Comparison of ENCODE assay signal across 1 cellular context in genomic region chr5:69414885-69415583, GRCh38.
TF ChIP-seq lines count a peak whose summit lies in the region.

MARVELD2 (plus strand) TSS chr5:69415116; CDS start chr5:69419386, 4,270 bp downstream.

TF ChIP-seq in HepG2, 621 proteins besides CTCF, POLR2A, EP300 and RAD21 (continued from another document and continues in another):
- 0 out of 2 replicates have a peak, but pooled peaks have one; percentile 49 for TF ChIP-seq AHDC1 (CRISPR knock-in tag; IDR thresholded peaks at IDR 0.05; ENCODE audit: borderline replicate concordance)
- TF ChIP-seq, protein P1, sequence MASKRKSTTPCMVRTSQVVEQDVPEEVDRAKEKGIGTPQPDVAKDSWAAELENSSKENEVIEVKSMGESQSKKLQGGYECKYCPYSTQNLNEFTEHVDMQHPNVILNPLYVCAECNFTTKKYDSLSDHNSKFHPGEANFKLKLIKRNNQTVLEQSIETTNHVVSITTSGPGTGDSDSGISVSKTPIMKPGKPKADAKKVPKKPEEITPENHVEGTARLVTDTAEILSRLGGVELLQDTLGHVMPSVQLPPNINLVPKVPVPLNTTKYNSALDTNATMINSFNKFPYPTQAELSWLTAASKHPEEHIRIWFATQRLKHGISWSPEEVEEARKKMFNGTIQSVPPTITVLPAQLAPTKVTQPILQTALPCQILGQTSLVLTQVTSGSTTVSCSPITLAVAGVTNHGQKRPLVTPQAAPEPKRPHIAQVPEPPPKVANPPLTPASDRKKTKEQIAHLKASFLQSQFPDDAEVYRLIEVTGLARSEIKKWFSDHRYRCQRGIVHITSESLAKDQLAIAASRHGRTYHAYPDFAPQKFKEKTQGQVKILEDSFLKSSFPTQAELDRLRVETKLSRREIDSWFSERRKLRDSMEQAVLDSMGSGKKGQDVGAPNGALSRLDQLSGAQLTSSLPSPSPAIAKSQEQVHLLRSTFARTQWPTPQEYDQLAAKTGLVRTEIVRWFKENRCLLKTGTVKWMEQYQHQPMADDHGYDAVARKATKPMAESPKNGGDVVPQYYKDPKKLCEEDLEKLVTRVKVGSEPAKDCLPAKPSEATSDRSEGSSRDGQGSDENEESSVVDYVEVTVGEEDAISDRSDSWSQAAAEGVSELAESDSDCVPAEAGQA (IDR thresholded peaks at IDR 0.05; ENCODE audit: low read depth), result no peak
- TF ChIP-seq, protein P1 (CRISPR knock-in tag; IDR thresholded peaks at IDR 0.05; ENCODE audit: borderline replicate concordance), result no peak; the same call in 1 of the 2 replicates
- TF ChIP-seq ZNF333 (CRISPR knock-in tag; IDR thresholded peaks at IDR 0.05; ENCODE audit: borderline replicate concordance), result no peak; the same call in 1 of the 2 replicates
- TF ChIP-seq, protein P2, sequence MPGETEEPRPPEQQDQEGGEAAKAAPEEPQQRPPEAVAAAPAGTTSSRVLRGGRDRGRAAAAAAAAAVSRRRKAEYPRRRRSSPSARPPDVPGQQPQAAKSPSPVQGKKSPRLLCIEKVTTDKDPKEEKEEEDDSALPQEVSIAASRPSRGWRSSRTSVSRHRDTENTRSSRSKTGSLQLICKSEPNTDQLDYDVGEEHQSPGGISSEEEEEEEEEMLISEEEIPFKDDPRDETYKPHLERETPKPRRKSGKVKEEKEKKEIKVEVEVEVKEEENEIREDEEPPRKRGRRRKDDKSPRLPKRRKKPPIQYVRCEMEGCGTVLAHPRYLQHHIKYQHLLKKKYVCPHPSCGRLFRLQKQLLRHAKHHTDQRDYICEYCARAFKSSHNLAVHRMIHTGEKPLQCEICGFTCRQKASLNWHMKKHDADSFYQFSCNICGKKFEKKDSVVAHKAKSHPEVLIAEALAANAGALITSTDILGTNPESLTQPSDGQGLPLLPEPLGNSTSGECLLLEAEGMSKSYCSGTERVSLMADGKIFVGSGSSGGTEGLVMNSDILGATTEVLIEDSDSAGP (CRISPR knock-in tag; IDR thresholded peaks at IDR 0.05; ENCODE audit: borderline replicate concordance), result peak; percentile 74; the same call in 1 of the 2 replicates
- TF ChIP-seq ZNF660 (CRISPR knock-in tag; IDR thresholded peaks at IDR 0.05; ENCODE audit: borderline replicate concordance, low read depth), result no peak
- no peak for TF ChIP-seq ZMYM2 (CRISPR knock-in tag; IDR thresholded peaks at IDR 0.05)
- peak; percentile 68; the same call in 1 of the 2 replicates for TF ChIP-seq ZNF335 (CRISPR knock-in tag; IDR thresholded peaks at IDR 0.05)
- TF ChIP-seq, protein P3, sequence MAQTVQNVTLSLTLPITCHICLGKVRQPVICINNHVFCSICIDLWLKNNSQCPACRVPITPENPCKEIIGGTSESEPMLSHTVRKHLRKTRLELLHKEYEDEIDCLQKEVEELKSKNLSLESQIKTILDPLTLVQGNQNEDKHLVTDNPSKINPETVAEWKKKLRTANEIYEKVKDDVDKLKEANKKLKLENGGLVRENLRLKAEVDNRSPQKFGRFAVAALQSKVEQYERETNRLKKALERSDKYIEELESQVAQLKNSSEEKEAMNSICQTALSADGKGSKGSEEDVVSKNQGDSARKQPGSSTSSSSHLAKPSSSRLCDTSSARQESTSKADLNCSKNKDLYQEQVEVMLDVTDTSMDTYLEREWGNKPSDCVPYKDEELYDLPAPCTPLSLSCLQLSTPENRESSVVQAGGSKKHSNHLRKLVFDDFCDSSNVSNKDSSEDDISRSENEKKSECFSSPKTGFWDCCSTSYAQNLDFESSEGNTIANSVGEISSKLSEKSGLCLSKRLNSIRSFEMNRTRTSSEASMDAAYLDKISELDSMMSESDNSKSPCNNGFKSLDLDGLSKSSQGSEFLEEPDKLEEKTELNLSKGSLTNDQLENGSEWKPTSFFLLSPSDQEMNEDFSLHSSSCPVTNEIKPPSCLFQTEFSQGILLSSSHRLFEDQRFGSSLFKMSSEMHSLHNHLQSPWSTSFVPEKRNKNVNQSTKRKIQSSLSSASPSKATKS (CRISPR knock-in tag; IDR thresholded peaks at IDR 0.05), result no peak
- 0 out of 2 replicates have a peak, but pooled peaks have one; percentile 81 for TF ChIP-seq IRX3 (CRISPR knock-in tag; IDR thresholded peaks at IDR 0.05; ENCODE audit: borderline replicate concordance, low read depth)
- peak; percentile 7 for TF ChIP-seq ELF3 (CRISPR knock-in tag; IDR thresholded peaks at IDR 0.05)
- no peak for TF ChIP-seq ZIK1 (CRISPR knock-in tag; IDR thresholded peaks at IDR 0.05; ENCODE audit: borderline replicate concordance, low read depth)
- TF ChIP-seq ZFAT (CRISPR knock-in tag; conservative IDR thresholded peaks at IDR 0.05), result no peak
- no peak for TF ChIP-seq TGIF2 (CRISPR knock-in tag; IDR thresholded peaks at IDR 0.05)
- TF ChIP-seq, protein P4, sequence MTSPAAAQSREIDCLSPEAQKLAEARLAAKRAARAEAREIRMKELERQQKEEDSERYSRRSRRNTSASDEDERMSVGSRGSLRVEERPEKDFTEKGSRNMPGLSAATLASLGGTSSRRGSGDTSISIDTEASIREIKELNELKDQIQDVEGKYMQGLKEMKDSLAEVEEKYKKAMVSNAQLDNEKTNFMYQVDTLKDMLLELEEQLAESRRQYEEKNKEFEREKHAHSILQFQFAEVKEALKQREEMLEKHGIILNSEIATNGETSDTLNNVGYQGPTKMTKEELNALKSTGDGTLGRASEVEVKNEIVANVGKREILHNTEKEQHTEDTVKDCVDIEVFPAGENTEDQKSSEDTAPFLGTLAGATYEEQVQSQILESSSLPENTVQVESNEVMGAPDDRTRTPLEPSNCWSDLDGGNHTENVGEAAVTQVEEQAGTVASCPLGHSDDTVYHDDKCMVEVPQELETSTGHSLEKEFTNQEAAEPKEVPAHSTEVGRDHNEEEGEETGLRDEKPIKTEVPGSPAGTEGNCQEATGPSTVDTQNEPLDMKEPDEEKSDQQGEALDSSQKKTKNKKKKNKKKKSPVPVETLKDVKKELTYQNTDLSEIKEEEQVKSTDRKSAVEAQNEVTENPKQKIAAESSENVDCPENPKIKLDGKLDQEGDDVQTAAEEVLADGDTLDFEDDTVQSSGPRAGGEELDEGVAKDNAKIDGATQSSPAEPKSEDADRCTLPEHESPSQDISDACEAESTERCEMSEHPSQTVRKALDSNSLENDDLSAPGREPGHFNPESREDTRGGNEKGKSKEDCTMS (CRISPR knock-in tag; conservative IDR thresholded peaks at IDR 0.05), result no peak
- TF ChIP-seq, protein P5, sequence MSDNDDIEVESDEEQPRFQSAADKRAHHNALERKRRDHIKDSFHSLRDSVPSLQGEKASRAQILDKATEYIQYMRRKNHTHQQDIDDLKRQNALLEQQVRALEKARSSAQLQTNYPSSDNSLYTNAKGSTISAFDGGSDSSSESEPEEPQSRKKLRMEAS (IDR thresholded peaks at IDR 0.05), result peak; percentile 87
- no peak for TF ChIP-seq JUNB (CRISPR knock-in tag; IDR thresholded peaks at IDR 0.05; ENCODE audit: borderline replicate concordance)
- TF ChIP-seq JUND (CRISPR knock-in tag; IDR thresholded peaks at IDR 0.05), result no peak
- TF ChIP-seq SMAD3 (CRISPR knock-in tag; IDR thresholded peaks at IDR 0.05), result no peak
- no peak for TF ChIP-seq HBP1 (CRISPR knock-in tag; IDR thresholded peaks at IDR 0.05; ENCODE audit: low read depth)
- TF ChIP-seq ZNF562 (CRISPR knock-in tag; IDR thresholded peaks at IDR 0.05; ENCODE audit: borderline replicate concordance), result no peak
- TF ChIP-seq ZNF609 (CRISPR knock-in tag; IDR thresholded peaks at IDR 0.05; ENCODE audit: borderline replicate concordance), result no peak
- TF ChIP-seq ZNF512 (CRISPR knock-in tag; IDR thresholded peaks at IDR 0.05), result no peak
